In the genomic region with DNA sequence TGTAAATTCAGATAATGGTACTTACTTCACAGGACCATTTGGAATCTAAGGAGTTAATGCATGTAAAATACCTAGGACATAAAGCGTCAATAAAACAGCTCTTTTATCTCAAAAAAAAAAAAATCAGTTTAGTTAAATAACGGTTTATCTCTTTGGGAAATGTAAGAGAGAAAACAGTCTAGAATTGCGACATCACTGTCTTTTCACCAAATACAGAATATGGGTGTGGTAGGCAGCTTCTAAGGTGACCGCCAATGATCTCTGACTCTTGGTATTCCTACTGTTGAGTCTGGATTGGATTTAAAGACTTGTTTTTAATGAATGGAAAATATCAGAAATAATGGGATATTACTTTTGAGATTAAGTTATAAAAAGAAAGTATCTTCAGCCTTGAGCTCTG, we compare ENCODE assay signal across 35 cellular contexts.
"Had no signal": no experiment of that assay in that cellular context is flagged by ENCODE, and none has a peak within 500 bp of the region (broad histone marks: within the 10 kb centered on the region; RNA-seq: fewer than 3 reads in every experiment).

No MANE protein-coding gene starts in this region.

- H3K27me3 ChIP-seq: ascending aorta, cardiac muscle cell had no signal

- H3K4me3 ChIP-seq: ascending aorta, cardiac muscle cell had no signal

- H3K27ac Mint-ChIP-seq: activated B cell treated with CpG ODN at 0.5 μM for 24 hours; activated CD4-positive, alpha-beta memory T cell treated with anti-CD3 and anti-CD28 coated beads, Interleukin-2, amount 10 ng/mL, durations not matched to agents 7 days and 5 days; activated CD4-positive, alpha-beta T cell treated with anti-CD3 and anti-CD28 coated beads for 36 hours; activated CD4-positive, alpha-beta T cell treated with anti-CD3 and anti-CD28 coated beads, Interleukin-2, amount 10 ng/mL, durations not matched to agents 7 days and 5 days; activated CD8-positive, alpha-beta memory T cell treated with anti-CD3 and anti-CD28 coated beads, Interleukin-2, amount 10 ng/mL, durations not matched to agents 7 days and 5 days; activated CD8-positive, alpha-beta T cell treated with anti-CD3 and anti-CD28 coated beads, Interleukin-2, amount 10 ng/mL, durations not matched to agents 7 days and 5 days; activated naive CD4-positive, alpha-beta T cell treated with anti-CD3 and anti-CD28 coated beads, Interleukin-2, amount 10 ng/mL, durations not matched to agents 7 days and 5 days; activated naive CD4-positive, alpha-beta T cell treated with anti-CD3 and anti-CD28 coated beads, Interleukin-2, amount 50 U/mL, for 24 hours; activated naive CD8-positive, alpha-beta T cell; activated naive CD8-positive, alpha-beta T cell treated with anti-CD3 and anti-CD28 coated beads, Interleukin-2, amount 10 ng/mL, durations not matched to agents 7 days and 5 days; activated naive CD8-positive, alpha-beta T cell treated with anti-CD3 and anti-CD28 coated beads, Interleukin-2, amount 50 U/mL, for 24 hours; activated T-cell treated with anti-CD3 and anti-CD28 coated beads, Interleukin-2, amount 50 U/mL, for 24 hours; activated T-helper 2 cell treated with anti-CD3 and anti-CD28 coated beads, Interferon-gamma antibody, Interleukin-2, Interleukin-4, amounts not matched to agents 10 μg/mL and 5 μg/mL and 100 μg/mL, durations not matched to agents 14 hours and 24 hours and 36 hours; brain; T-helper 1 cell treated with Interleukin-12 subunit alpha and Interleukin-12 subunit beta and Interleukin-4 antibody, amounts not matched to agents 30 μg/mL and 1 μg/mL, for 36 hours; T-helper 2 cell treated with Interferon-gamma antibody and Interleukin-4, amounts not matched to agents 5 μg/mL and 100 μg/mL, for 36 hours had no signal

- DNase-seq: activated B cell treated with CpG ODN at 0.5 μM for 24 hours; activated CD4-positive, alpha-beta memory T cell treated with anti-CD3 and anti-CD28 coated beads, Interleukin-2, amount 10 ng/mL, durations not matched to agents 7 days and 5 days; activated CD4-positive, alpha-beta T cell treated with anti-CD3 and anti-CD28 coated beads for 1 hour; activated CD4-positive, alpha-beta T cell treated with anti-CD3 and anti-CD28 coated beads for 36 hours; activated CD4-positive, alpha-beta T cell treated with anti-CD3 and anti-CD28 coated beads for 48 hours; activated CD4-positive, alpha-beta T cell treated with anti-CD3 and anti-CD28 coated beads, Interleukin-2, amount 10 ng/mL, durations not matched to agents 7 days and 5 days; activated CD4-positive, alpha-beta T cell treated with anti-CD3 and anti-CD28 coated beads, Interleukin-2, amount 50 U/mL, for 48 hours; activated CD8-positive, alpha-beta memory T cell treated with anti-CD3 and anti-CD28 coated beads for 24 hours; activated CD8-positive, alpha-beta memory T cell treated with anti-CD3 and anti-CD28 coated beads, Interleukin-2, amount 10 ng/mL, durations not matched to agents 7 days and 5 days; activated CD8-positive, alpha-beta memory T cell treated with anti-CD3 and anti-CD28 coated beads, Interleukin-2, amount 50 U/mL, for 48 hours; activated CD8-positive, alpha-beta T cell treated with anti-CD3 and anti-CD28 coated beads, Interleukin-2, amount 10 ng/mL, durations not matched to agents 7 days and 5 days; activated effector memory CD4-positive, alpha-beta T cell treated with Interleukin-2 at 50 U/mL for 16 hours; activated gamma-delta T cell; activated naive CD4-positive, alpha-beta T cell treated with anti-CD3 and anti-CD28 coated beads, Interleukin-2, amount 10 ng/mL, durations not matched to agents 7 days and 5 days; activated naive CD4-positive, alpha-beta T cell treated with Interleukin-2 at 50 U/mL for 16 hours; activated naive CD8-positive, alpha-beta T cell treated with anti-CD3 and anti-CD28 coated beads, Interleukin-2, amount 10 ng/mL, durations not matched to agents 7 days and 5 days; activated naive CD8-positive, alpha-beta T cell treated with anti-CD3 and anti-CD28 coated beads, Interleukin-2, amount 50 U/mL, for 24 hours; activated T-cell treated with anti-CD3 and anti-CD28 coated beads, Interleukin-2, amount 50 U/mL, for 24 hours; activated T-cell treated with anti-CD3 and anti-CD28 coated beads, Interleukin-2, amount 50 U/mL, for 48 hours; amygdala; anterior cingulate cortex; caudate nucleus; cerebellar nuclear complex; T-helper 2 cell; T-helper 9 cell had no signal

- H3K4me1 ChIP-seq: ascending aorta had no signal

- H3K36me3 ChIP-seq: ascending aorta, cardiac muscle cell had no signal

- H3K4me3 Mint-ChIP-seq: activated B cell treated with CpG ODN at 0.5 μM for 24 hours; activated CD4-positive, alpha-beta memory T cell treated with anti-CD3 and anti-CD28 coated beads, Interleukin-2, amount 10 ng/mL, durations not matched to agents 7 days and 5 days; activated CD4-positive, alpha-beta T cell treated with anti-CD3 and anti-CD28 coated beads for 36 hours; activated CD4-positive, alpha-beta T cell treated with anti-CD3 and anti-CD28 coated beads, Interleukin-2, amount 10 ng/mL, durations not matched to agents 7 days and 5 days; activated CD8-positive, alpha-beta memory T cell treated with anti-CD3 and anti-CD28 coated beads, Interleukin-2, amount 10 ng/mL, durations not matched to agents 7 days and 5 days; activated CD8-positive, alpha-beta T cell treated with anti-CD3 and anti-CD28 coated beads, Interleukin-2, amount 10 ng/mL, durations not matched to agents 7 days and 5 days; activated naive CD4-positive, alpha-beta T cell treated with anti-CD3 and anti-CD28 coated beads, Interleukin-2, amount 10 ng/mL, durations not matched to agents 7 days and 5 days; activated naive CD4-positive, alpha-beta T cell treated with anti-CD3 and anti-CD28 coated beads, Interleukin-2, amount 50 U/mL, for 24 hours; activated naive CD8-positive, alpha-beta T cell; activated naive CD8-positive, alpha-beta T cell treated with anti-CD3 and anti-CD28 coated beads, Interleukin-2, amount 10 ng/mL, durations not matched to agents 7 days and 5 days; activated naive CD8-positive, alpha-beta T cell treated with anti-CD3 and anti-CD28 coated beads, Interleukin-2, amount 50 U/mL, for 24 hours; activated T-cell treated with anti-CD3 and anti-CD28 coated beads, Interleukin-2, amount 50 U/mL, for 24 hours; brain; central memory CD8-positive, alpha-beta T cell; T-helper 1 cell treated with Interleukin-12 subunit alpha and Interleukin-12 subunit beta and Interleukin-4 antibody, amounts not matched to agents 30 μg/mL and 1 μg/mL, for 36 hours; T-helper 2 cell treated with Interferon-gamma antibody and Interleukin-4, amounts not matched to agents 5 μg/mL and 100 μg/mL, for 36 hours had no signal

- H3K4me1 Mint-ChIP-seq: activated B cell treated with CpG ODN at 0.5 μM for 24 hours; activated CD4-positive, alpha-beta memory T cell treated with anti-CD3 and anti-CD28 coated beads, Interleukin-2, amount 10 ng/mL, durations not matched to agents 7 days and 5 days; activated CD4-positive, alpha-beta T cell treated with anti-CD3 and anti-CD28 coated beads for 36 hours; activated CD4-positive, alpha-beta T cell treated with anti-CD3 and anti-CD28 coated beads, Interleukin-2, amount 10 ng/mL, durations not matched to agents 7 days and 5 days; activated CD8-positive, alpha-beta memory T cell treated with anti-CD3 and anti-CD28 coated beads, Interleukin-2, amount 10 ng/mL, durations not matched to agents 7 days and 5 days; activated naive CD4-positive, alpha-beta T cell treated with anti-CD3 and anti-CD28 coated beads, Interleukin-2, amount 10 ng/mL, durations not matched to agents 7 days and 5 days; activated naive CD4-positive, alpha-beta T cell treated with anti-CD3 and anti-CD28 coated beads, Interleukin-2, amount 50 U/mL, for 24 hours; activated naive CD8-positive, alpha-beta T cell treated with anti-CD3 and anti-CD28 coated beads, Interleukin-2, amount 10 ng/mL, durations not matched to agents 7 days and 5 days; activated naive CD8-positive, alpha-beta T cell treated with anti-CD3 and anti-CD28 coated beads, Interleukin-2, amount 50 U/mL, for 24 hours; brain; central memory CD8-positive, alpha-beta T cell had no signal

- H3K9me3 ChIP-seq: ascending aorta had no signal

- H3K36me3 Mint-ChIP-seq: activated CD8-positive, alpha-beta memory T cell treated with anti-CD3 and anti-CD28 coated beads, Interleukin-2, amount 10 ng/mL, durations not matched to agents 7 days and 5 days; activated naive CD4-positive, alpha-beta T cell treated with anti-CD3 and anti-CD28 coated beads, Interleukin-2, amount 10 ng/mL, durations not matched to agents 7 days and 5 days; activated naive CD4-positive, alpha-beta T cell treated with anti-CD3 and anti-CD28 coated beads, Interleukin-2, amount 50 U/mL, for 24 hours; activated naive CD8-positive, alpha-beta T cell; activated naive CD8-positive, alpha-beta T cell treated with anti-CD3 and anti-CD28 coated beads, Interleukin-2, amount 10 ng/mL, durations not matched to agents 7 days and 5 days; brain had no signal

- H3K27ac ChIP-seq: ascending aorta, cardiac muscle cell, VCaP had no signal

- ATAC-seq: activated CD4-positive, alpha-beta T cell treated with anti-CD3 and anti-CD28 coated beads for 36 hours; activated CD8-positive, alpha-beta memory T cell treated with anti-CD3 and anti-CD28 coated beads, Interleukin-2, amount 10 ng/mL, durations not matched to agents 7 days and 5 days; activated CD8-positive, alpha-beta T cell treated with anti-CD3 and anti-CD28 coated beads, Interleukin-2, amount 10 ng/mL, durations not matched to agents 7 days and 5 days; activated naive CD8-positive, alpha-beta T cell treated with anti-CD3 and anti-CD28 coated beads, Interleukin-2, amount 50 U/mL, for 24 hours had no signal

- H3K27me3 Mint-ChIP-seq: activated B cell treated with CpG ODN at 0.5 μM for 24 hours; activated CD4-positive, alpha-beta memory T cell treated with anti-CD3 and anti-CD28 coated beads, Interleukin-2, amount 10 ng/mL, durations not matched to agents 7 days and 5 days; activated CD4-positive, alpha-beta T cell treated with anti-CD3 and anti-CD28 coated beads for 36 hours; activated CD4-positive, alpha-beta T cell treated with anti-CD3 and anti-CD28 coated beads, Interleukin-2, amount 10 ng/mL, durations not matched to agents 7 days and 5 days; activated CD8-positive, alpha-beta memory T cell treated with anti-CD3 and anti-CD28 coated beads, Interleukin-2, amount 10 ng/mL, durations not matched to agents 7 days and 5 days; activated naive CD4-positive, alpha-beta T cell treated with anti-CD3 and anti-CD28 coated beads, Interleukin-2, amount 10 ng/mL, durations not matched to agents 7 days and 5 days; activated naive CD4-positive, alpha-beta T cell treated with anti-CD3 and anti-CD28 coated beads, Interleukin-2, amount 50 U/mL, for 24 hours; activated naive CD8-positive, alpha-beta T cell; activated naive CD8-positive, alpha-beta T cell treated with anti-CD3 and anti-CD28 coated beads, Interleukin-2, amount 10 ng/mL, durations not matched to agents 7 days and 5 days; activated naive CD8-positive, alpha-beta T cell treated with anti-CD3 and anti-CD28 coated beads, Interleukin-2, amount 50 U/mL, for 24 hours; activated T-cell treated with anti-CD3 and anti-CD28 coated beads, Interleukin-2, amount 50 U/mL, for 24 hours; brain; central memory CD8-positive, alpha-beta T cell had no signal

- H3K9me3 Mint-ChIP-seq: activated CD4-positive, alpha-beta T cell treated with anti-CD3 and anti-CD28 coated beads, Interleukin-2, amount 10 ng/mL, durations not matched to agents 7 days and 5 days; activated naive CD4-positive, alpha-beta T cell treated with anti-CD3 and anti-CD28 coated beads, Interleukin-2, amount 50 U/mL, for 24 hours had no signal
